ENCODE assay signal across 1 cellular context in genomic region chr1:99825702-99826101, GRCh38.
TF ChIP-seq lines count a peak whose summit lies in the region.

No MANE protein-coding gene starts in this region.

TF ChIP-seq in HepG2, 621 proteins besides CTCF, POLR2A, EP300 and RAD21 (continued from another document):
- TF ChIP-seq CERS6 (CRISPR knock-in tag; IDR thresholded peaks at IDR 0.05) (no peak), MEIS2 (CRISPR knock-in tag; IDR thresholded peaks at IDR 0.05) (no peak), HNF1B (CRISPR knock-in tag; IDR thresholded peaks at IDR 0.05) (no peak), CBX5 (CRISPR knock-in tag; IDR thresholded peaks at IDR 0.05; ENCODE audit: borderline replicate concordance) (no peak), RBFOX2 (IDR thresholded peaks at IDR 0.05; ENCODE audit: low read depth, low read length) (no peak), AKAP8 (CRISPR knock-in tag; IDR thresholded peaks at IDR 0.05) (no peak), REXO4 (CRISPR knock-in tag; IDR thresholded peaks at IDR 0.05; ENCODE audit: borderline replicate concordance) (no peak), SNAPC2 (CRISPR knock-in tag; IDR thresholded peaks at IDR 0.05) (no peak), FOXM1 (CRISPR knock-in tag; IDR thresholded peaks at IDR 0.05) (no peak), ZNF576 (CRISPR knock-in tag; IDR thresholded peaks at IDR 0.05) (no peak), MAFK (conservative IDR thresholded peaks at IDR 0.05 in 1 of 2, IDR thresholded peaks at IDR 0.05 in 1 of 2; ENCODE audit: low read length in 2 of 2) (peak; percentile 25 to 76; a peak in 3 of 4 replicates), MAFF (IDR thresholded peaks at IDR 0.05; ENCODE audit: low read depth, low read length) (peak; percentile 52; the same call in 1 of the 2 replicates), TARDBP (CRISPR knock-in tag; IDR thresholded peaks at IDR 0.05) (no peak)
TF ChIP-seq in HepG2: peak in this region for 2.
